In the genomic region with DNA sequence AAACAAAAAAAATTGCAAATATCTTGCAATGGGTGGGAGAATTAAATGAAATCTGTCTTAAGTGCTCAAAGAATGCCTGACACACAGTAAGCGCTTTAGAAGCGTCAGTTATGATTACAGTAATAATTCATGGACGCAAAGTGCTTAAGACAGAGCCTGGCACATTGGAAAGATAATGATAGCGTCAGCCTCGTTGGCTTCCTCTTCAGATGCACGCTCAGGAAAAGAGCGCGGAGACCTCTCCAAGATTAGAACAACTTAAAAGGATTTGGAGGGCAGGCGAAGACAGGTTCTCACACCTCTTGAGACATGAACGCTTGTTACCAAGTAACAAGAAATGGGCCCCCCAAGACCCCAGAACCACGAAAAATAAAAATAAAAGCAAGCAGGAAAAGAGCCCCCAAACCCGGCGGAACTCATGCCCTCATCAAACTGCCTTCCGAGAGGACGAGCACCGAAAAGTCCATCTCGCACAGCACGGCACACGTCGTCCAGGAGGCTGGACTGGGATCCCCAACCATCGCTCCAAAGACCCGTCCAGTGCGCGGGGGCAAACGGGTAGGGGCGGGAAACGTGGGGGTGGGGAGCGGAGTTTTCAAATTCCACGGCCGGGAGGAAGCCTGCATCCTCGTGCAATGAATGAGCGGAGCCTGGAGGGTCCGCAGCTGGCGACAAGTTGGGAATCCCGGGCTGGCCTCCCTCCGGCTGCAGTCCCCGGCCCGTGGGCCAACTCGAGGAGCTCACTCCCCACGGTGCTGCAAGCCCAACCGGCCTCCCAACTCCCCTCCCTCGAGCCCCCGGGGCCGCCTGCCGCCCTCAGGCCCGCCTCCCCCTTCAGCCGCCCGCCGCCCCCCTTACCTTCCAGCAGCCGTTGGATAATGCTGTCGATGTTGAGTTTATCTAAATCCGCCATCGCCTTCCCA, we compare ENCODE assay signal across 2 cellular contexts.
TF ChIP-seq lines count a peak whose summit lies in the region.

No MANE protein-coding gene starts in this region.

TF ChIP-seq in IMR-90, 13 proteins besides CTCF, POLR2A, EP300 and RAD21:
- no peak for TF ChIP-seq RCOR1 (IDR thresholded peaks at IDR 0.05; ENCODE audit: insufficient replicate concordance, low read length)

TF ChIP-seq in SK-N-SH treated with all-trans-retinoic acid at 6 μM for 48 hours, 23 proteins besides CTCF, POLR2A, EP300 and RAD21 (continued from another document):
- TF ChIP-seq OSR1 (CRISPR knock-in tag; IDR thresholded peaks at IDR 0.05) (no peak), GLIS3 (CRISPR knock-in tag; IDR thresholded peaks at IDR 0.05) (no peak), ZC3H10 (CRISPR knock-in tag; IDR thresholded peaks at IDR 0.05) (no peak), TCF4 (CRISPR knock-in tag; IDR thresholded peaks at IDR 0.05; ENCODE audit: borderline replicate concordance) (no peak), ISL1 (CRISPR knock-in tag; IDR thresholded peaks at IDR 0.05) (no peak), SNAI2 (CRISPR knock-in tag; IDR thresholded peaks at IDR 0.05) (no peak), PPARA (CRISPR knock-in tag; IDR thresholded peaks at IDR 0.05; ENCODE audit: borderline replicate concordance) (no peak), ZFP30 (CRISPR knock-in tag; IDR thresholded peaks at IDR 0.05) (no peak), RARB (CRISPR knock-in tag; IDR thresholded peaks at IDR 0.05) (no peak), ARNTL (CRISPR knock-in tag; IDR thresholded peaks at IDR 0.05; ENCODE audit: borderline replicate concordance, low read depth) (no peak), ZFP3 (CRISPR knock-in tag; IDR thresholded peaks at IDR 0.05) (no peak), ZNF565 (CRISPR knock-in tag; conservative IDR thresholded peaks at IDR 0.05; ENCODE audit: low read depth) (no peak)
- TF ChIP-seq, protein P1, sequence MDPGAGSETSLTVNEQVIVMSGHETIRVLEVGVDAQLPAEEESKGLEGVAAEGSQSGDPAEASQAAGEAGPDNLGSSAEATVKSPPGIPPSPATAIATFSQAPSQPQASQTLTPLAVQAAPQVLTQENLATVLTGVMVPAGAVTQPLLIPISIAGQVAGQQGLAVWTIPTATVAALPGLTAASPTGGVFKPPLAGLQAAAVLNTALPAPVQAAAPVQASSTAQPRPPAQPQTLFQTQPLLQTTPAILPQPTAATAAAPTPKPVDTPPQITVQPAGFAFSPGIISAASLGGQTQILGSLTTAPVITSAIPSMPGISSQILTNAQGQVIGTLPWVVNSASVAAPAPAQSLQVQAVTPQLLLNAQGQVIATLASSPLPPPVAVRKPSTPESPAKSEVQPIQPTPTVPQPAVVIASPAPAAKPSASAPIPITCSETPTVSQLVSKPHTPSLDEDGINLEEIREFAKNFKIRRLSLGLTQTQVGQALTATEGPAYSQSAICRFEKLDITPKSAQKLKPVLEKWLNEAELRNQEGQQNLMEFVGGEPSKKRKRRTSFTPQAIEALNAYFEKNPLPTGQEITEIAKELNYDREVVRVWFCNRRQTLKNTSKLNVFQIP (CRISPR knock-in tag; IDR thresholded peaks at IDR 0.05; ENCODE audit: borderline replicate concordance, low read depth): no peak
- TF ChIP-seq, protein P2, sequence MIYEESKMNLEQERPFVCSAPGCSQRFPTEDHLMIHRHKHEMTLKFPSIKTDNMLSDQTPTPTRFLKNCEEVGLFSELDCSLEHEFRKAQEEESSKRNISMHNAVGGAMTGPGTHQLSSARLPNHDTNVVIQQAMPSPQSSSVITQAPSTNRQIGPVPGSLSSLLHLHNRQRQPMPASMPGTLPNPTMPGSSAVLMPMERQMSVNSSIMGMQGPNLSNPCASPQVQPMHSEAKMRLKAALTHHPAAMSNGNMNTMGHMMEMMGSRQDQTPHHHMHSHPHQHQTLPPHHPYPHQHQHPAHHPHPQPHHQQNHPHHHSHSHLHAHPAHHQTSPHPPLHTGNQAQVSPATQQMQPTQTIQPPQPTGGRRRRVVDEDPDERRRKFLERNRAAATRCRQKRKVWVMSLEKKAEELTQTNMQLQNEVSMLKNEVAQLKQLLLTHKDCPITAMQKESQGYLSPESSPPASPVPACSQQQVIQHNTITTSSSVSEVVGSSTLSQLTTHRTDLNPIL (CRISPR knock-in tag; IDR thresholded peaks at IDR 0.05; ENCODE audit: low read depth): no peak
TF ChIP-seq in SK-N-SH treated with all-trans-retinoic acid at 6 μM for 48 hours: peak in this region for 0.
